Comparison of ENCODE assay signal across 1 cellular context in the genomic region with DNA sequence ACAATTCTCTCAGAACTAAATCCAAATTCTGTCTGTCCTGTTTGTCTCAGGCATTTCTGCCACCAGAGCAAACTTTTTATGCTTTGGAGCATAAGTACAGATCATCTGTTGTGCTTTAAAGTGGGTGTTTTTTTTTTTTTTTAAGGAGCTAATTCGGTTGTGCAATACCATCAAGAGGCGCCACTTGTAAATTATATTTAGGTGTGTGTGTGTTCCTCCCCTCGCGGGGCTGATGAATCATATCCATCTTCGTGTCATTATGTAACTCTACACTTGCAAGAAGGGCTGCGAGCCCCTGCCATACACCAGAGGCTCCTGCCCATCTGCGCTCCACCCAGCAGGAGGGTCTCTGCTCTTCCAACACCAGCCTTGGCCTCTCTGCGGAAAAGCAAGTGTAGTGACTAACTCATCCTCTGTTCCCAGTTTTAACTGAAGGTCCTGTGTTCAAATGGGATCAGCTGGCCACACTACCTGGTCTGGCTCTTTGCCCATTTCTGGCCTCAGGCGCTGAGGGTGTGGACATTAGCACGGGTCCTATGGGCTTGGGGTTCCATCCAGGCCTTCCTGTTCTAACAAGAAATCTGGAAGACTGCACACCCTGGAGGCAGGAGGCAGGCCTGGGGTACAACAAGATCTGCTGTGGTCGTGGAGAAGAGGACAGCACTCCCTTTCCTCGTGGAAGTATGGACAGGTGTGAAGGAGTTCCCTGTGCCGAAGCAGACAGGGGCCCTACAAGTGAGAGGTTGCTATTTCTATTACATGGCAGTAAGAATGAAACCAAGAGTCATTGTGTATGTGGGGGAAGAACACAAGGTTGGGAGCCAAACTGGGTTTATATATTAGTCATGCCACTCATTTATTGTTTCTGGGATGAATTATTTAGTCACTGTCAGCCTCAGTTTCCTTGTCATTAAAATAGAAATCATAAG.
TF ChIP-seq lines count a peak whose summit lies in the region.

No MANE protein-coding gene starts in this region.

TF ChIP-seq in GM12878, 131 proteins besides CTCF, POLR2A, EP300 and RAD21 (continued from another document and continues in another):
- no peak for TF ChIP-seq CUX1 (IDR thresholded peaks at IDR 0.05; ENCODE audit: insufficient replicate concordance, low read depth, low read length)
- TF ChIP-seq, protein P1, sequence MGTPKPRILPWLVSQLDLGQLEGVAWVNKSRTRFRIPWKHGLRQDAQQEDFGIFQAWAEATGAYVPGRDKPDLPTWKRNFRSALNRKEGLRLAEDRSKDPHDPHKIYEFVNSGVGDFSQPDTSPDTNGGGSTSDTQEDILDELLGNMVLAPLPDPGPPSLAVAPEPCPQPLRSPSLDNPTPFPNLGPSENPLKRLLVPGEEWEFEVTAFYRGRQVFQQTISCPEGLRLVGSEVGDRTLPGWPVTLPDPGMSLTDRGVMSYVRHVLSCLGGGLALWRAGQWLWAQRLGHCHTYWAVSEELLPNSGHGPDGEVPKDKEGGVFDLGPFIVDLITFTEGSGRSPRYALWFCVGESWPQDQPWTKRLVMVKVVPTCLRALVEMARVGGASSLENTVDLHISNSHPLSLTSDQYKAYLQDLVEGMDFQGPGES (IDR thresholded peaks at IDR 0.05), result no peak
- peak; percentile 96 for TF ChIP-seq MEF2A (IDR thresholded peaks at IDR 0.05; ENCODE audit: insufficient read depth, low read depth, low read length)
- peak; percentile 77 for TF ChIP-seq MEF2B (IDR thresholded peaks at IDR 0.05; ENCODE audit: partially characterized antibody, poor library complexity, severe bottlenecking)
- no peak for TF ChIP-seq ZNF207 (IDR thresholded peaks at IDR 0.05; ENCODE audit: borderline replicate concordance)
- TF ChIP-seq SKIL (IDR thresholded peaks at IDR 0.05; ENCODE audit: low read depth, poor library complexity, severe bottlenecking), result peak; percentile 67
- TF ChIP-seq, protein P2, sequence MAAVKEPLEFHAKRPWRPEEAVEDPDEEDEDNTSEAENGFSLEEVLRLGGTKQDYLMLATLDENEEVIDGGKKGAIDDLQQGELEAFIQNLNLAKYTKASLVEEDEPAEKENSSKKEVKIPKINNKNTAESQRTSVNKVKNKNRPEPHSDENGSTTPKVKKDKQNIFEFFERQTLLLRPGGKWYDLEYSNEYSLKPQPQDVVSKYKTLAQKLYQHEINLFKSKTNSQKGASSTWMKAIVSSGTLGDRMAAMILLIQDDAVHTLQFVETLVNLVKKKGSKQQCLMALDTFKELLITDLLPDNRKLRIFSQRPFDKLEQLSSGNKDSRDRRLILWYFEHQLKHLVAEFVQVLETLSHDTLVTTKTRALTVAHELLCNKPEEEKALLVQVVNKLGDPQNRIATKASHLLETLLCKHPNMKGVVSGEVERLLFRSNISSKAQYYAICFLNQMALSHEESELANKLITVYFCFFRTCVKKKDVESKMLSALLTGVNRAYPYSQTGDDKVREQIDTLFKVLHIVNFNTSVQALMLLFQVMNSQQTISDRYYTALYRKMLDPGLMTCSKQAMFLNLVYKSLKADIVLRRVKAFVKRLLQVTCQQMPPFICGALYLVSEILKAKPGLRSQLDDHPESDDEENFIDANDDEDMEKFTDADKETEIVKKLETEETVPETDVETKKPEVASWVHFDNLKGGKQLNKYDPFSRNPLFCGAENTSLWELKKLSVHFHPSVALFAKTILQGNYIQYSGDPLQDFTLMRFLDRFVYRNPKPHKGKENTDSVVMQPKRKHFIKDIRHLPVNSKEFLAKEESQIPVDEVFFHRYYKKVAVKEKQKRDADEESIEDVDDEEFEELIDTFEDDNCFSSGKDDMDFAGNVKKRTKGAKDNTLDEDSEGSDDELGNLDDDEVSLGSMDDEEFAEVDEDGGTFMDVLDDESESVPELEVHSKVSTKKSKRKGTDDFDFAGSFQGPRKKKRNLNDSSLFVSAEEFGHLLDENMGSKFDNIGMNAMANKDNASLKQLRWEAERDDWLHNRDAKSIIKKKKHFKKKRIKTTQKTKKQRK (IDR thresholded peaks at IDR 0.05; ENCODE audit: low read depth, low read length), result no peak
- TF ChIP-seq, protein P3, sequence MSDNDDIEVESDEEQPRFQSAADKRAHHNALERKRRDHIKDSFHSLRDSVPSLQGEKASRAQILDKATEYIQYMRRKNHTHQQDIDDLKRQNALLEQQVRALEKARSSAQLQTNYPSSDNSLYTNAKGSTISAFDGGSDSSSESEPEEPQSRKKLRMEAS (IDR thresholded peaks at IDR 0.05; ENCODE audit: low read depth, low read length), result 0 out of 2 replicates have a peak, but pooled peaks have one; percentile 40
- no peak for TF ChIP-seq BMI1 (IDR thresholded peaks at IDR 0.05; ENCODE audit: borderline replicate concordance)
- TF ChIP-seq TCF12 (IDR thresholded peaks at IDR 0.05; ENCODE audit: low read depth, low read length), result peak; percentile 55; the same call in 1 of the 2 replicates
- no peak for TF ChIP-seq REST (IDR thresholded peaks at IDR 0.05; ENCODE audit: low read depth, low read length)
- peak; percentile 89 for TF ChIP-seq BCL11A (IDR thresholded peaks at IDR 0.05; ENCODE audit: low read depth, low read length)
- TF ChIP-seq NFIC (IDR thresholded peaks at IDR 0.05; ENCODE audit: low read depth, low read length), result peak; percentile 93
- TF ChIP-seq, protein P4, sequence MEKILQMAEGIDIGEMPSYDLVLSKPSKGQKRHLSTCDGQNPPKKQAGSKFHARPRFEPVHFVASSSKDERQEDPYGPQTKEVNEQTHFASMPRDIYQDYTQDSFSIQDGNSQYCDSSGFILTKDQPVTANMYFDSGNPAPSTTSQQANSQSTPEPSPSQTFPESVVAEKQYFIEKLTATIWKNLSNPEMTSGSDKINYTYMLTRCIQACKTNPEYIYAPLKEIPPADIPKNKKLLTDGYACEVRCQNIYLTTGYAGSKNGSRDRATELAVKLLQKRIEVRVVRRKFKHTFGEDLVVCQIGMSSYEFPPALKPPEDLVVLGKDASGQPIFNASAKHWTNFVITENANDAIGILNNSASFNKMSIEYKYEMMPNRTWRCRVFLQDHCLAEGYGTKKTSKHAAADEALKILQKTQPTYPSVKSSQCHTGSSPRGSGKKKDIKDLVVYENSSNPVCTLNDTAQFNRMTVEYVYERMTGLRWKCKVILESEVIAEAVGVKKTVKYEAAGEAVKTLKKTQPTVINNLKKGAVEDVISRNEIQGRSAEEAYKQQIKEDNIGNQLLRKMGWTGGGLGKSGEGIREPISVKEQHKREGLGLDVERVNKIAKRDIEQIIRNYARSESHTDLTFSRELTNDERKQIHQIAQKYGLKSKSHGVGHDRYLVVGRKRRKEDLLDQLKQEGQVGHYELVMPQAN (conservative IDR thresholded peaks at IDR 0.05), result no peak
- TF ChIP-seq, protein P5, sequence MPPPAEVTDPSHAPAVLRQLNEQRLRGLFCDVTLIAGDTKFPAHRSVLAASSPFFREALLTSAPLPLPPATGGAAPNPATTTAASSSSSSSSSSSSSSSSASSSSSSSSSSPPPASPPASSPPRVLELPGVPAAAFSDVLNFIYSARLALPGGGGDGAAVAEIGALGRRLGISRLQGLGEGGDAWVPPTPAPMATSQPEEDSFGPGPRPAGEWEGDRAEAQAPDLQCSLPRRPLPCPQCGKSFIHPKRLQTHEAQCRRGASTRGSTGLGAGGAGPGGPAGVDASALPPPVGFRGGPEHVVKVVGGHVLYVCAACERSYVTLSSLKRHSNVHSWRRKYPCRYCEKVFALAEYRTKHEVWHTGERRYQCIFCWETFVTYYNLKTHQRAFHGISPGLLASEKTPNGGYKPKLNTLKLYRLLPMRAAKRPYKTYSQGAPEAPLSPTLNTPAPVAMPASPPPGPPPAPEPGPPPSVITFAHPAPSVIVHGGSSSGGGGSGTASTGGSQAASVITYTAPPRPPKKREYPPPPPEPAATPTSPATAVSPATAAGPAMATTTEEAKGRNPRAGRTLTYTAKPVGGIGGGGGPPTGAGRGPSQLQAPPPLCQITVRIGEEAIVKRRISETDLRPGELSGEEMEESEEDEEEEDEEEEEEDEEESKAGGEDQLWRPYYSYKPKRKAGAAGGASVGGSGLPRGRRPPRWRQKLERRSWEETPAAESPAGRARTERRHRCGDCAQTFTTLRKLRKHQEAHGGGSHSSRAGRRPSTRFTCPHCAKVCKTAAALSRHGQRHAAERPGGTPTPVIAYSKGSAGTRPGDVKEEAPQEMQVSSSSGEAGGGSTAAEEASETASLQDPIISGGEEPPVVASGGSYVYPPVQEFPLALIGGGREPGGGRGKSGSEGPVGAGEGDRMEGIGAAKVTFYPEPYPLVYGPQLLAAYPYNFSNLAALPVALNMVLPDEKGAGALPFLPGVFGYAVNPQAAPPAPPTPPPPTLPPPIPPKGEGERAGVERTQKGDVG (CRISPR knock-in tag; IDR thresholded peaks at IDR 0.05), result no peak
- no peak for TF ChIP-seq HDAC6 (IDR thresholded peaks at IDR 0.05; ENCODE audit: unreplicated experiment)
- TF ChIP-seq, protein P6, sequence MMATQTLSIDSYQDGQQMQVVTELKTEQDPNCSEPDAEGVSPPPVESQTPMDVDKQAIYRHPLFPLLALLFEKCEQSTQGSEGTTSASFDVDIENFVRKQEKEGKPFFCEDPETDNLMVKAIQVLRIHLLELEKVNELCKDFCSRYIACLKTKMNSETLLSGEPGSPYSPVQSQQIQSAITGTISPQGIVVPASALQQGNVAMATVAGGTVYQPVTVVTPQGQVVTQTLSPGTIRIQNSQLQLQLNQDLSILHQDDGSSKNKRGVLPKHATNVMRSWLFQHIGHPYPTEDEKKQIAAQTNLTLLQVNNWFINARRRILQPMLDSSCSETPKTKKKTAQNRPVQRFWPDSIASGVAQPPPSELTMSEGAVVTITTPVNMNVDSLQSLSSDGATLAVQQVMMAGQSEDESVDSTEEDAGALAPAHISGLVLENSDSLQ (IDR thresholded peaks at IDR 0.05), result no peak; the same call in 1 of the 2 replicates
- TF ChIP-seq MTA3 (IDR thresholded peaks at IDR 0.05; ENCODE audit: borderline replicate concordance, low read length), result peak; percentile 83; the same call in 1 of the 2 replicates
- TF ChIP-seq CHD1 (IDR thresholded peaks at IDR 0.05; ENCODE audit: low read depth, low read length), result no peak
- no peak for TF ChIP-seq BHLHE40 (IDR thresholded peaks at IDR 0.05; ENCODE audit: borderline replicate concordance in 1 of 2, low read depth in 2 of 2, low read length in 1 of 2)
- peak; percentile 62; the same call in 1 of the 2 replicates for TF ChIP-seq GABPA (IDR thresholded peaks at IDR 0.05; ENCODE audit: low read depth)
- TF ChIP-seq ESRRA (IDR thresholded peaks at IDR 0.05; ENCODE audit: low read length), result no peak
- TF ChIP-seq STAT1 (conservative IDR thresholded peaks at IDR 0.05), result no peak
- no peak for TF ChIP-seq NR2F1 (conservative IDR thresholded peaks at IDR 0.05)
